Comparison of ENCODE assay signal across 17 cellular contexts in genomic region chr11:125162743-125163142, GRCh38. TPM values are rescaled to one million over a fixed set of nuclear protein-coding genes. Genes with fewer than 3 reads are reported as not detected.
"Had no signal": no experiment of that assay in that cellular context is flagged by ENCODE, and none has a peak within 500 bp of the region (broad histone marks: within the 10 kb centered on the region; RNA-seq: fewer than 3 reads in every experiment).

No MANE protein-coding gene starts in this region.

- H3K4me3 Mint-ChIP-seq: stimulated activated naive CD8-positive, alpha-beta T cell treated with anti-CD3 and anti-CD28 coated beads, Interleukin-15, amount 100 ng/mL, for 72 hours had no signal

- H3K9me3 Mint-ChIP-seq: activated naive CD4-positive, alpha-beta T cell treated with anti-CD3 and anti-CD28 coated beads, Interleukin-2, amount 50 U/mL, for 72 hours; stimulated activated naive CD8-positive, alpha-beta T cell treated with anti-CD3 and anti-CD28 coated beads, Interleukin-15, amount 100 ng/mL, for 72 hours had no signal

- H3K4me3 ChIP-seq: gastroesophageal sphincter, hepatocyte, right atrium auricular region, skin epidermis, testis had no signal

- H3K9me3 ChIP-seq: gastroesophageal sphincter, neutrophil, right atrium auricular region, testis had no signal

- H3K36me3 ChIP-seq: gastroesophageal sphincter, neutrophil, right atrium auricular region had no signal

- H3K27ac ChIP-seq: epithelial cell of prostate, neutrophil, right atrium auricular region, skin epidermis had no signal

- DNase-seq: activated T-cell treated with anti-CD3 and anti-CD28 coated beads, Interleukin-2, amount 50 U/mL, for 1 hour; amygdala; effector CD8-positive, alpha-beta T cell; mammary epithelial cell; posterior cingulate gyrus; stimulated activated CD4-positive, alpha-beta T cell treated with anti-CD3 and anti-CD28 coated beads, Interleukin-4, amount 100 ng/mL, for 4 hours; stimulated activated naive CD8-positive, alpha-beta T cell treated with anti-CD3 and anti-CD28 coated beads, Interleukin-15, amount 100 ng/mL, for 72 hours; T-helper 2 cell; testis had no signal

- H3K27me3 ChIP-seq: gastroesophageal sphincter, right atrium auricular region, testis had no signal

- H3K27ac Mint-ChIP-seq: activated naive CD4-positive, alpha-beta T cell treated with anti-CD3 and anti-CD28 coated beads, Interleukin-2, amount 50 U/mL, for 72 hours; stimulated activated naive CD8-positive, alpha-beta T cell treated with anti-CD3 and anti-CD28 coated beads, Interleukin-15, amount 100 ng/mL, for 72 hours had no signal

RNA-seq across cellular contexts. Expression of gene PKNOX2, which starts 1.8 kb away (rescaled TPM):
- total RNA-seq: bronchial epithelial cell had no signal
